9 cellular contexts compared by ENCODE assay signal in the genomic region with DNA sequence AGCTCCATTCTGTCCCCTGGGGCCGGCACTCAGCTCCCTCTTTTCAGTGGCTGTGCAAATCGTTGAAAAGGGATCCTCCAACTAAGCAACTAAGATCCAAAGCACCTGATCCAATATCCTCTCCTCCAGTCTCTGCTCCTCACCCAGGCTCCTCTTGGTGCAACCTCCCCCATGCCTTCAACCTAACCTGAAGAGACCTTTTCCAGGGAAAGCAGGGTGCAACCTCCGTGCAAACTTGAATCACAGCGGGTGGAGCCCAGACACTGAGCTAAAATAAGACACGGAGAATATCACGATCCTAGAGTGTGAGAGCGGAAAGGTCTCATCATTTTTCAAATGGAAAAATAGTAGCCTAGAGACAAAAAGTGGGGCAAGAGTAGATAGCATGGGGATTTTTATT. TPM values are rescaled to one million over a fixed set of nuclear protein-coding genes. Genes with fewer than 3 reads are reported as not detected.
"Had no signal": no experiment of that assay in that cellular context is flagged by ENCODE, and none has a peak within 500 bp of the region (broad histone marks: within the 10 kb centered on the region; RNA-seq: fewer than 3 reads in every experiment).

No MANE protein-coding gene starts in this region.

- DNase-seq: GM23248, GOT3, H7, HFFc6, IMR-90 had no signal

- H2AFZ ChIP-seq: GM23248 had no signal

- H3K9me3 ChIP-seq: HAP-1 had no signal

- H3K27ac ChIP-seq: GM23248 had no signal

- H3K4me1 ChIP-seq: HAP-1 had no signal

- H3K4me3 ChIP-seq: GM23248, HAP-1, K562 had no signal

RNA-seq across cellular contexts. Expression of a gene that starts 8.3 kb away (rescaled TPM):
- total RNA-seq: GM23248, H4, HT-29, K562 had no signal

RNA-seq across cellular contexts. Expression of a gene that starts 35.4 kb away (rescaled TPM):
- total RNA-seq: GM23248, H4, IMR-90, K562 had no signal

RNA-seq across cellular contexts. Expression of a gene that starts 45.4 kb away (rescaled TPM):
- total RNA-seq: IMR-90 had no signal
